Comparison of ENCODE assay signal across 15 cellular contexts in the genomic region with DNA sequence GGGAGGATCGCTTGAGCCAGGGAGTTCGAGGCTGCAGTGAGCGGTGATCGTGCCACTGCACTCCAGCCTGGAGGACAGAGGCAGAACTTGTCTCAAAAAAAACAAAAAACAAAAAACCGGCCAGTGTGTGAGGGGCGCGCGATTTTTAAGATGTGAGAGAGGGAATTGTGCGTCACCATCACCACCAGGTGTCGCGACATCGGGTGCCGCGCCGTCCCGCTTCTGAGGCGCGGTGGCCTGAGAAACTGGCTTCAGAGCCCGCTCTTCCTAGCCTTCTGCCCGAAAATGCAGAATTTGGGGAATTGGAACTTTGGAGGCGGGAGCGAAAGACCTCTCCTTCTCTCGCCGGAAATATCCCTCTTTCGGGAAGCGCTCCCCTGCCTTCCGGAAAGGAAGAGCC.
"Had no signal": no experiment of that assay in that cellular context is flagged by ENCODE, and none has a peak within 500 bp of the region (broad histone marks: within the 10 kb centered on the region; RNA-seq: fewer than 3 reads in every experiment).

No MANE protein-coding gene starts in this region.

- H3K4me3 Mint-ChIP-seq: activated CD4-positive, alpha-beta T cell treated with anti-CD3 and anti-CD28 coated beads, Interleukin-2, amount 10 ng/mL, durations not matched to agents 24 days and 14 days; dendritic cell treated with granulocyte-macrophage colony-stimulating factor and Interleukin-4, amounts not matched to agents 40 ng/mL and 50 ng/mL, for 4 days; mesothelial cell of epicardium; nephron progenitor cell; stimulated activated naive CD8-positive, alpha-beta T cell treated with anti-CD3 and anti-CD28 coated beads, Interleukin-15, Interleukin-2, amounts not matched to agents 100 ng/mL and 50 ng/mL, for 24 hours; T-helper 2 cell treated with Interferon-gamma antibody and Interleukin-4, amounts not matched to agents 5 μg/mL and 100 μg/mL, for 36 hours had no signal

- H3K27ac ChIP-seq: breast epithelium, gastroesophageal sphincter, ovary, right lobe of liver, suprapubic skin had no signal

- H3K27me3 ChIP-seq: breast epithelium, ovary, right lobe of liver, suprapubic skin had no signal

- H3K27me3 Mint-ChIP-seq: activated CD4-positive, alpha-beta T cell treated with anti-CD3 and anti-CD28 coated beads, Interleukin-2, amount 10 ng/mL, durations not matched to agents 24 days and 14 days; dendritic cell treated with granulocyte-macrophage colony-stimulating factor and Interleukin-4, amounts not matched to agents 40 ng/mL and 50 ng/mL, for 4 days; stimulated activated naive CD8-positive, alpha-beta T cell treated with anti-CD3 and anti-CD28 coated beads, Interleukin-15, Interleukin-2, amounts not matched to agents 100 ng/mL and 50 ng/mL, for 24 hours had no signal

- ATAC-seq: gastroesophageal sphincter, right lobe of liver had no signal

- H3K9me3 ChIP-seq: ovary, right lobe of liver, suprapubic skin had no signal

- H3K36me3 ChIP-seq: breast epithelium, gastroesophageal sphincter, ovary, right lobe of liver, suprapubic skin had no signal

- H3K4me3 ChIP-seq: breast epithelium, gastroesophageal sphincter, ovary, right lobe of liver, suprapubic skin had no signal

- DNase-seq: activated CD4-positive, alpha-beta T cell treated with anti-CD3 and anti-CD28 coated beads, Interleukin-2, amount 10 ng/mL, durations not matched to agents 24 days and 14 days; activated CD4-positive, CD25-positive, alpha-beta regulatory T cell; activated naive CD4-positive, alpha-beta T cell; cerebellar nuclear complex; effector memory CD4-positive, alpha-beta T cell; nephron progenitor cell; ovary had no signal

- H3K4me1 Mint-ChIP-seq: activated CD4-positive, alpha-beta T cell treated with anti-CD3 and anti-CD28 coated beads, Interleukin-2, amount 10 ng/mL, durations not matched to agents 24 days and 14 days; mesothelial cell of epicardium; nephron progenitor cell had no signal

- H3K9me3 Mint-ChIP-seq: activated CD4-positive, alpha-beta T cell treated with anti-CD3 and anti-CD28 coated beads, Interleukin-2, amount 10 ng/mL, durations not matched to agents 24 days and 14 days had no signal

- H3K4me1 ChIP-seq: breast epithelium, gastroesophageal sphincter, right lobe of liver, suprapubic skin had no signal

- H3K27ac Mint-ChIP-seq: activated CD4-positive, alpha-beta T cell treated with anti-CD3 and anti-CD28 coated beads, Interleukin-2, amount 10 ng/mL, durations not matched to agents 24 days and 14 days; dendritic cell treated with granulocyte-macrophage colony-stimulating factor and Interleukin-4, amounts not matched to agents 40 ng/mL and 50 ng/mL, for 4 days; mesothelial cell of epicardium; nephron progenitor cell; stimulated activated naive CD8-positive, alpha-beta T cell treated with anti-CD3 and anti-CD28 coated beads, Interleukin-15, Interleukin-2, amounts not matched to agents 100 ng/mL and 50 ng/mL, for 24 hours; T-helper 2 cell treated with Interferon-gamma antibody and Interleukin-4, amounts not matched to agents 5 μg/mL and 100 μg/mL, for 36 hours had no signal
